ENCODE assay signal across 8 cellular contexts in genomic region chr20:37192137-37192854, GRCh38. TPM values are rescaled to one million over a fixed set of nuclear protein-coding genes. Genes with fewer than 3 reads are reported as not detected.
DNase-seq lines count a peak whose midpoint lies in the region; ATAC-seq, FAIRE-seq and TF ChIP-seq lines count a peak whose summit lies in the region.

No MANE protein-coding gene starts in this region.

- peak; percentile 80 for ATAC-seq in CD8-positive, alpha-beta T cell
- ATAC-seq in activated B cell treated with CpG ODN at 0.5 μM for 24 hours (ENCODE audit: low read depth) (peak; percentile 84), GM18858 (IDR thresholded peaks at IDR 0.05; ENCODE audit: unreplicated experiment) (no peak)

- H3K4me1 Mint-ChIP-seq in CD8-positive, alpha-beta T cell (ENCODE audit: low read depth), result peaks cover 79% of the 10 kb centered on the region
- H3K4me1 Mint-ChIP-seq in activated B cell treated with CpG ODN at 0.5 μM for 24 hours, result peaks cover 57% of the 10 kb centered on the region

- no peaks in the 10 kb centered on the region for H3K9me3 ChIP-seq in CD8-positive, alpha-beta T cell (ENCODE audit: low read length)
- H3K9me3 ChIP-seq in HAP-1 (no peaks in the 10 kb centered on the region), mammary epithelial cell (replicated peaks; ENCODE audit: insufficient read depth, low read length) (no peaks in the 10 kb centered on the region), kidney (ENCODE audit: control insufficient read depth in 1 of 2, low read length in 2 of 2) (no peaks in the 10 kb centered on the region)

- in situ Hi-C loops in HAP-1 (cut with MboI; ENCODE audit: low sequenced_read_pairs) (no loop called here), mammary epithelial cell (cut with MboI; ENCODE audit: low sequenced_read_pairs in 2 of 2) (loop anchor here in 1 of 2 donors (5.0 kb wide), 1 partner anchor 340 kb away; no protein-coding TSS in a partner anchor)

- H3K36me3 Mint-ChIP-seq in CD8-positive, alpha-beta T cell, result peaks cover 66% of the 10 kb centered on the region
- peaks cover 71% of the 10 kb centered on the region for H3K36me3 Mint-ChIP-seq in activated B cell treated with CpG ODN at 0.5 μM for 24 hours (ENCODE audit: low read depth)

- H3K4me3 Mint-ChIP-seq in CD8-positive, alpha-beta T cell, result no peak overlapping the region
- no peak overlapping the region for H3K4me3 Mint-ChIP-seq in activated B cell treated with CpG ODN at 0.5 μM for 24 hours

- TF ChIP-seq CTCF in CD8-positive, alpha-beta T cell (IDR thresholded peaks at IDR 0.05), result peak; percentile 95
- TF ChIP-seq CTCF in activated B cell treated with CpG ODN at 0.5 μM for 24 hours (IDR thresholded peaks at IDR 0.05), result peak; percentile 54
- TF ChIP-seq CTCF in mammary epithelial cell (conservative IDR thresholded peaks at IDR 0.05 in 1 of 2, IDR thresholded peaks at IDR 0.05 in 1 of 2; ENCODE audit: extremely low read depth in 1 of 2, insufficient read depth in 1 of 2, low read depth in 1 of 2, low read length in 2 of 2), result peak; percentile 89 to 93
- TF ChIP-seq CTCF in kidney (IDR thresholded peaks at IDR 0.05; ENCODE audit: borderline replicate concordance, extremely low read depth, insufficient read depth), result peak; percentile 73

- H3K27ac Mint-ChIP-seq in CD8-positive, alpha-beta T cell, result no peak overlapping the region
- H3K27ac Mint-ChIP-seq in activated B cell treated with CpG ODN at 0.5 μM for 24 hours, result no peak overlapping the region

- peaks cover 3% of the 10 kb centered on the region for H4K20me1 ChIP-seq in mammary epithelial cell (ENCODE audit: insufficient read depth, low read length)

- H2AFZ ChIP-seq in mammary epithelial cell (ENCODE audit: low read depth, low read length), result no peak overlapping the region

- dilution Hi-C loops in mammary epithelial cell (cut with HindIII; ENCODE audit: low sequenced_read_pairs), result no loop called here

- intact Hi-C loops in CD8-positive, alpha-beta T cell (cut with DNase I, micrococcal nuclease), result loop anchor here (2.0 to 5.0 kb wide), 2 partner anchors 13 to 185 kb away; partner anchors contain the start of genes MROH8 (in 1 of the 2) and RPN2 (in 1 of the 2)
- intact Hi-C loops in activated B cell treated with CpG ODN at 0.5 μM for 24 hours (cut with micrococcal nuclease) (loop anchor here (1.0 to 5.0 kb wide), 2 partner anchors 184 to 800 kb away; no protein-coding TSS in a partner anchor), mammary epithelial cell (cut with micrococcal nuclease) (loop anchor here (5.0 kb wide), 1 partner anchor 185 kb away; no protein-coding TSS in a partner anchor), kidney (cut with DNase I) (no loop called here)

- peaks cover 95% of the 10 kb centered on the region for H3K79me2 ChIP-seq in mammary epithelial cell (ENCODE audit: insufficient read depth, low read length)

- peak; percentile 46 to 78 (median 71) for DNase-seq in CD8-positive, alpha-beta T cell
- DNase-seq in HAP-1 (ENCODE audit: low spot score in 2 of 2) (peak; percentile 62 to 85), NCI-H226 (peak; percentile 59), activated B cell treated with CpG ODN at 0.5 μM for 24 hours (peak; percentile 46), mammary epithelial cell (peak; percentile 67), kidney (peak; percentile 91)
- DNase-seq in stimulated activated CD4-positive, alpha-beta T cell treated with anti-CD3 and anti-CD28 coated beads, Interleukin-1b, Interleukin-23, amount 100 ng/mL, for 4 hours (ENCODE audit: low read depth in 2 of 2), result peak; percentile 50 to 59

- no peaks in the 10 kb centered on the region for H3K27me3 Mint-ChIP-seq in CD8-positive, alpha-beta T cell (ENCODE audit: low read depth)
- no peaks in the 10 kb centered on the region for H3K27me3 Mint-ChIP-seq in activated B cell treated with CpG ODN at 0.5 μM for 24 hours

- H3K9ac ChIP-seq in mammary epithelial cell (ENCODE audit: insufficient read depth, low read length) (no peak overlapping the region), kidney (ENCODE audit: low read length in 2 of 2) (no peak overlapping the region)

- H3K36me3 ChIP-seq in CD8-positive, alpha-beta T cell (ENCODE audit: insufficient read depth, low read length), result peaks cover 7% of the 10 kb centered on the region
- H3K36me3 ChIP-seq in HAP-1 (replicated peaks) (peaks cover 70% of the 10 kb centered on the region), mammary epithelial cell (ENCODE audit: insufficient read depth, low read length) (peaks cover 11% of the 10 kb centered on the region), kidney (ENCODE audit: control insufficient read depth in 1 of 2, insufficient read depth in 2 of 2, low read length in 2 of 2) (no peaks in the 10 kb centered on the region)

- no peak overlapping the region for H3K4me3 ChIP-seq in CD8-positive, alpha-beta T cell (ENCODE audit: low read depth, low read length)
- H3K4me3 ChIP-seq in HAP-1 (no peak overlapping the region), mammary epithelial cell (replicated peaks in 1 of 3; ENCODE audit: insufficient read depth in 1 of 3, low read depth in 2 of 3, low read length in 3 of 3) (no peak overlapping the region), kidney (ENCODE audit: low read length in 2 of 2) (no peak overlapping the region)

- H3K27me3 ChIP-seq in CD8-positive, alpha-beta T cell (ENCODE audit: insufficient read depth, low read length), result no peaks in the 10 kb centered on the region
- H3K27me3 ChIP-seq in HAP-1 (ENCODE audit: low read depth) (no peaks in the 10 kb centered on the region), mammary epithelial cell (ENCODE audit: insufficient read depth, low read length) (no peaks in the 10 kb centered on the region)

- no peaks in the 10 kb centered on the region for H3K9me3 Mint-ChIP-seq in CD8-positive, alpha-beta T cell
- no peaks in the 10 kb centered on the region for H3K9me3 Mint-ChIP-seq in activated B cell treated with CpG ODN at 0.5 μM for 24 hours

- FAIRE-seq in kidney (lab: Jason Lieb, UNC), result peak; percentile 3

- POLR2A ChIA-PET in CD8-positive, alpha-beta T cell (lab: Charles Lee), result interaction anchor here (1.1 to 1.5 kb wide), 2 partner anchors 13 to 19 kb away, joined by 4 to 8 read pairs; partner anchors contain the start of genes MROH8 and RPN2
- POLR2A ChIA-PET in activated B cell treated with CpG ODN at 0.5 μM for 24 hours (lab: Charles Lee), result interaction anchor here (0.7 to 5.1 kb wide), 2 partner anchors 14 to 1358 kb away, joined by 8 to 29 read pairs; partner anchors contain the start of genes MROH8 and RPN2

- no peak overlapping the region for H3K27ac ChIP-seq in CD8-positive, alpha-beta T cell (ENCODE audit: low read depth, low read length)
- H3K27ac ChIP-seq in mammary epithelial cell (ENCODE audit: insufficient read depth, low read depth, low read length), result no peak overlapping the region
- H3K27ac ChIP-seq in kidney (ENCODE audit: low read depth in 2 of 2, low read length in 2 of 2), result no peak overlapping the region

- no TSS peak for BruUV-seq in mammary epithelial cell (replicated peaks; lab: Mats Ljungman, UMichigan)

- no peak overlapping the region for H3K4me2 ChIP-seq in mammary epithelial cell (ENCODE audit: insufficient read depth, low read depth, low read length)

- peaks cover 48% of the 10 kb centered on the region for H3K4me1 ChIP-seq in CD8-positive, alpha-beta T cell (ENCODE audit: insufficient read depth, low read length)
- no peaks in the 10 kb centered on the region; the same call in 1 of the 2 replicates for H3K4me1 ChIP-seq in HAP-1
- peaks cover 3% of the 10 kb centered on the region for H3K4me1 ChIP-seq in mammary epithelial cell (ENCODE audit: insufficient read depth, low read length)
- peaks cover 10 to 11% of the 10 kb centered on the region in 2 donors for H3K4me1 ChIP-seq in kidney (ENCODE audit: control insufficient read depth in 1 of 2, insufficient read depth in 1 of 2, low read depth in 1 of 2, low read length in 2 of 2)

- 9% methylated on average over 5 of the region's 5 CpGs for WGBS in mammary epithelial cell (ENCODE audit: low coverage, missing lambda C conversion rate)

- CTCF ChIA-PET in CD8-positive, alpha-beta T cell (lab: Charles Lee), result interaction anchor here (0.6 to 5.5 kb wide), 18 partner anchors 9 to 914 kb away, joined by 3 to 47 read pairs (median 4); partner anchors contain the start of genes BLCAP, MROH8 and RPN2
- CTCF ChIA-PET in activated B cell treated with CpG ODN at 0.5 μM for 24 hours (lab: Charles Lee) (interaction anchor here (0.7 to 5.9 kb wide), 9 partner anchors 9 to 342 kb away, joined by 3 to 48 read pairs (median 4); partner anchors contain the start of genes MROH8, RBL1 and RPN2), mammary epithelial cell (lab: Charles Lee; ENCODE audit: low non-redundant PET) (interaction anchor here (0.6 to 0.7 kb wide), 3 partner anchors 21 to 341 kb away, joined by 3 to 5 read pairs (median 5); no protein-coding TSS in a partner anchor)

RNA-seq across cellular contexts. Expression of gene MROH8, which starts 12.9 kb away (rescaled TPM):
- 1 to 10 TPM in 1 of 2 experiments, under 1 TPM in 1; 0.60 to 1.1 TPM for total RNA-seq in CD8-positive, alpha-beta T cell
- total RNA-seq in activated B cell treated with CpG ODN at 0.5 μM for 24 hours (3.2 and 5.9 TPM in 2 replicates), mammary epithelial cell (1 to 10 TPM in 1 of 2 donors, under 1 TPM in 1; 0.67 to 1.3 TPM), kidney (2.4 TPM)
- polyA plus RNA-seq in mammary epithelial cell (0.60 TPM), kidney (ENCODE audit: insufficient read depth, low read depth, low replicate concordance) (4.4 TPM)
- polyA minus RNA-seq in mammary epithelial cell, result not detected

RNA-seq across cellular contexts. Expression of gene RPN2, which starts 13.2 kb away (rescaled TPM):
- 10 to 100 TPM; 60.8 to 68.8 TPM for total RNA-seq in CD8-positive, alpha-beta T cell
- total RNA-seq in activated B cell treated with CpG ODN at 0.5 μM for 24 hours (106 and 109 TPM in 2 replicates), mammary epithelial cell (100 to 1,000 TPM; 157 to 181 TPM), kidney (175 TPM)
- polyA plus RNA-seq in mammary epithelial cell (342 TPM), kidney (ENCODE audit: insufficient read depth, low read depth, low replicate concordance) (207 TPM)
- polyA minus RNA-seq in mammary epithelial cell, result 124 TPM
